8 cellular contexts compared by ENCODE assay signal in genomic region chr15:96331141-96331941, GRCh38. TPM values are rescaled to one million over a fixed set of nuclear protein-coding genes. Genes with fewer than 3 reads are reported as not detected.
A peak's percentile ranks its signal among the peaks of the same experiment; 100 is the strongest.
DNase-seq lines count a peak whose midpoint lies in the region; ATAC-seq and TF ChIP-seq lines count a peak whose summit lies in the region.

No MANE protein-coding gene starts in this region.

- DNase-seq in CD8-positive, alpha-beta T cell: no peak
- DNase-seq in adrenal gland (peak in 6 of 7 donors; percentile 40 to 74 (median 56)), iris pigment epithelial cell (ENCODE audit: low read depth) (peak; percentile 70), iPS-NIHi11 (ENCODE audit: low spot score) (no peak), superior temporal gyrus (ENCODE audit: extremely low spot score) (no peak), NCI-H2029 treated with DMSO at 0.1 percent for 48 hours (lab: John Stamatoyannopoulos, UW) (no peak)

- peaks cover 40% of the 10 kb centered on the region for H3K27me3 ChIP-seq in CD8-positive, alpha-beta T cell (ENCODE audit: insufficient read depth, low read length)
- H3K27me3 ChIP-seq in adrenal gland (no peaks in the 10 kb centered on the region), stomach smooth muscle (ENCODE audit: control insufficient read depth in 1 of 2, insufficient read depth in 2 of 2, low read length in 2 of 2) (no peaks in the 10 kb centered on the region)

- intact Hi-C loops in CD8-positive, alpha-beta T cell (cut with DNase I, micrococcal nuclease): loop anchor here in 1 of 2 experiments (10.0 kb wide), 1 partner anchor 57 kb away; no protein-coding TSS in a partner anchor
- intact Hi-C loops in adrenal gland (cut with DNase I): no loop called here

- H3K27me3 Mint-ChIP-seq in CD8-positive, alpha-beta T cell (ENCODE audit: low read depth): peaks cover 75% of the 10 kb centered on the region

- H3K36me3 ChIP-seq in CD8-positive, alpha-beta T cell (ENCODE audit: insufficient read depth, low read length): no peaks in the 10 kb centered on the region
- H3K36me3 ChIP-seq in adrenal gland (replicated peaks in 1 of 2) (peaks cover 0 to 26% of the 10 kb centered on the region in 2 donors), stomach smooth muscle (ENCODE audit: control insufficient read depth in 2 of 2, insufficient read depth in 2 of 2, low read length in 2 of 2) (peaks cover 24 to 35% of the 10 kb centered on the region in 2 donors)

- 0 to 4% (median 2%) methylated on average over 24 to 77 of the region's 77 CpGs for WGBS in adrenal gland, 4 donors

- peak overlapping the region; percentile 86 to 90 for H3K9ac ChIP-seq in stomach smooth muscle (ENCODE audit: low read length in 2 of 2)

- H3K27ac Mint-ChIP-seq in CD8-positive, alpha-beta T cell: no peak overlapping the region

- no peak for TF ChIP-seq CTCF in CD8-positive, alpha-beta T cell (IDR thresholded peaks at IDR 0.05)
- TF ChIP-seq CTCF in adrenal gland (IDR thresholded peaks at IDR 0.05): no peak

- peaks cover 25% of the 10 kb centered on the region for H3K4me1 Mint-ChIP-seq in CD8-positive, alpha-beta T cell (ENCODE audit: low read depth)

- H3K27ac ChIP-seq in CD8-positive, alpha-beta T cell (ENCODE audit: low read depth, low read length): no peak overlapping the region
- peak overlapping the region; percentile 54 to 95 (median 94) for H3K27ac ChIP-seq in adrenal gland
- H3K27ac ChIP-seq in stomach smooth muscle (ENCODE audit: low read length): peak overlapping the region; percentile 93

- CTCF ChIA-PET in CD8-positive, alpha-beta T cell (lab: Charles Lee): no interaction called here

- peak overlapping the region; percentile 40 for H3K4me3 Mint-ChIP-seq in CD8-positive, alpha-beta T cell

- no peak for ATAC-seq in CD8-positive, alpha-beta T cell
- ATAC-seq in HG02870 (IDR thresholded peaks at IDR 0.05; ENCODE audit: unreplicated experiment): peak; percentile 6

- no peaks in the 10 kb centered on the region for H3K9me3 ChIP-seq in CD8-positive, alpha-beta T cell (ENCODE audit: low read length)
- H3K9me3 ChIP-seq in adrenal gland (replicated peaks in 1 of 3) (no peaks in the 10 kb centered on the region), stomach smooth muscle (ENCODE audit: control insufficient read depth in 2 of 2, low read length in 2 of 2) (no peaks in the 10 kb centered on the region)

- no peak overlapping the region for H3K4me3 ChIP-seq in CD8-positive, alpha-beta T cell (ENCODE audit: low read depth, low read length)
- peak overlapping the region in 2 of 4 donors; percentile 82 to 91 for H3K4me3 ChIP-seq in adrenal gland
- H3K4me3 ChIP-seq in stomach smooth muscle (ENCODE audit: low read length in 2 of 2): peak overlapping the region; percentile 86 to 100

- peaks cover 13% of the 10 kb centered on the region for H3K4me1 ChIP-seq in CD8-positive, alpha-beta T cell (ENCODE audit: insufficient read depth, low read length)
- H3K4me1 ChIP-seq in adrenal gland (replicated peaks in 1 of 2) (peaks cover 5 to 15% of the 10 kb centered on the region in 2 donors), stomach smooth muscle (ENCODE audit: control insufficient read depth, insufficient read depth, low read length) (peaks cover 7% of the 10 kb centered on the region)

- no peaks in the 10 kb centered on the region for H3K36me3 Mint-ChIP-seq in CD8-positive, alpha-beta T cell

- peak in 1 of 2 donors; percentile 57 for TF ChIP-seq POLR2A in adrenal gland (IDR thresholded peaks at IDR 0.05)

- H3K9me3 Mint-ChIP-seq in CD8-positive, alpha-beta T cell: no peaks in the 10 kb centered on the region

- POLR2A ChIA-PET in CD8-positive, alpha-beta T cell (lab: Charles Lee): no interaction called here

RNA-seq across cellular contexts. Expression of gene NR2F2, which starts 0.8 kb away (rescaled TPM):
- total RNA-seq in CD8-positive, alpha-beta T cell: not detected
- total RNA-seq in adrenal gland: 100 to 1,000 TPM in 2 of 8 donors, 10 to 100 TPM in 6; 22.3 to 113 (median 54.8) TPM
- 10 to 100 TPM; 27.3 to 67.9 (median 37.3) TPM for polyA plus RNA-seq in adrenal gland

Comparison
In these comparisons a context has a peak if more than half of its experiments do, and no peak if none do; other contexts are left out.
1. DNase-seq: peak in adrenal gland (6 of 7) and iris pigment epithelial cell (single experiment); none in CD8-positive, alpha-beta T cell (0 of 7), iPS-NIHi11 (single experiment), superior temporal gyrus (single experiment) and NCI-H2029 treated with DMSO at 0.1 percent for 48 hours (single experiment).
2. RNA of gene NR2F2, which starts 0.8 kb away (total RNA-seq): 22.3 to 113 TPM in adrenal gland; not detected in CD8-positive, alpha-beta T cell; every median in the first group is over 10 times any median in the second.